In genomic region chr1:233635765-233636502, GRCh38 we compare ENCODE assay signal across 1 cellular context.
A peak's percentile ranks its signal among the peaks of the same experiment; 100 is the strongest.
TF ChIP-seq lines count a peak whose summit lies in the region.

No MANE protein-coding gene starts in this region.

TF ChIP-seq in HEK293, 187 proteins besides CTCF, POLR2A, EP300 and RAD21 (continued from another document and continues in another):
- TF ChIP-seq, protein P1, sequence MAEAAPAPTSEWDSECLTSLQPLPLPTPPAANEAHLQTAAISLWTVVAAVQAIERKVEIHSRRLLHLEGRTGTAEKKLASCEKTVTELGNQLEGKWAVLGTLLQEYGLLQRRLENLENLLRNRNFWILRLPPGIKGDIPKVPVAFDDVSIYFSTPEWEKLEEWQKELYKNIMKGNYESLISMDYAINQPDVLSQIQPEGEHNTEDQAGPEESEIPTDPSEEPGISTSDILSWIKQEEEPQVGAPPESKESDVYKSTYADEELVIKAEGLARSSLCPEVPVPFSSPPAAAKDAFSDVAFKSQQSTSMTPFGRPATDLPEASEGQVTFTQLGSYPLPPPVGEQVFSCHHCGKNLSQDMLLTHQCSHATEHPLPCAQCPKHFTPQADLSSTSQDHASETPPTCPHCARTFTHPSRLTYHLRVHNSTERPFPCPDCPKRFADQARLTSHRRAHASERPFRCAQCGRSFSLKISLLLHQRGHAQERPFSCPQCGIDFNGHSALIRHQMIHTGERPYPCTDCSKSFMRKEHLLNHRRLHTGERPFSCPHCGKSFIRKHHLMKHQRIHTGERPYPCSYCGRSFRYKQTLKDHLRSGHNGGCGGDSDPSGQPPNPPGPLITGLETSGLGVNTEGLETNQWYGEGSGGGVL (tag by site-specific recombination; IDR thresholded peaks at IDR 0.05): peak; percentile 84
- TF ChIP-seq ZNF843 (tag by site-specific recombination; IDR thresholded peaks at IDR 0.05): peak; percentile 99
- TF ChIP-seq ZNF2 (tag by site-specific recombination; IDR thresholded peaks at IDR 0.05): peak; percentile 98
- TF ChIP-seq ZNF366 (tag by site-specific recombination; conservative IDR thresholded peaks at IDR 0.05): peak; percentile 96
- TF ChIP-seq MEIS1 (CRISPR knock-in tag; IDR thresholded peaks at IDR 0.05; ENCODE audit: borderline replicate concordance): no peak
- TF ChIP-seq RBAK (tag by site-specific recombination; IDR thresholded peaks at IDR 0.05): no peak
- no peak for TF ChIP-seq HOXC10 (CRISPR knock-in tag; IDR thresholded peaks at IDR 0.05)
- TF ChIP-seq, protein P2, sequence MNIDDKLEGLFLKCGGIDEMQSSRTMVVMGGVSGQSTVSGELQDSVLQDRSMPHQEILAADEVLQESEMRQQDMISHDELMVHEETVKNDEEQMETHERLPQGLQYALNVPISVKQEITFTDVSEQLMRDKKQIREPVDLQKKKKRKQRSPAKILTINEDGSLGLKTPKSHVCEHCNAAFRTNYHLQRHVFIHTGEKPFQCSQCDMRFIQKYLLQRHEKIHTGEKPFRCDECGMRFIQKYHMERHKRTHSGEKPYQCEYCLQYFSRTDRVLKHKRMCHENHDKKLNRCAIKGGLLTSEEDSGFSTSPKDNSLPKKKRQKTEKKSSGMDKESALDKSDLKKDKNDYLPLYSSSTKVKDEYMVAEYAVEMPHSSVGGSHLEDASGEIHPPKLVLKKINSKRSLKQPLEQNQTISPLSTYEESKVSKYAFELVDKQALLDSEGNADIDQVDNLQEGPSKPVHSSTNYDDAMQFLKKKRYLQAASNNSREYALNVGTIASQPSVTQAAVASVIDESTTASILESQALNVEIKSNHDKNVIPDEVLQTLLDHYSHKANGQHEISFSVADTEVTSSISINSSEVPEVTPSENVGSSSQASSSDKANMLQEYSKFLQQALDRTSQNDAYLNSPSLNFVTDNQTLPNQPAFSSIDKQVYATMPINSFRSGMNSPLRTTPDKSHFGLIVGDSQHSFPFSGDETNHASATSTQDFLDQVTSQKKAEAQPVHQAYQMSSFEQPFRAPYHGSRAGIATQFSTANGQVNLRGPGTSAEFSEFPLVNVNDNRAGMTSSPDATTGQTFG (tag by site-specific recombination; IDR thresholded peaks at IDR 0.05; ENCODE audit: borderline replicate concordance): no peak
- TF ChIP-seq ZNF785 (tag by site-specific recombination; IDR thresholded peaks at IDR 0.05): peak; percentile 47; the same call in 1 of the 2 replicates
- TF ChIP-seq, protein P3, sequence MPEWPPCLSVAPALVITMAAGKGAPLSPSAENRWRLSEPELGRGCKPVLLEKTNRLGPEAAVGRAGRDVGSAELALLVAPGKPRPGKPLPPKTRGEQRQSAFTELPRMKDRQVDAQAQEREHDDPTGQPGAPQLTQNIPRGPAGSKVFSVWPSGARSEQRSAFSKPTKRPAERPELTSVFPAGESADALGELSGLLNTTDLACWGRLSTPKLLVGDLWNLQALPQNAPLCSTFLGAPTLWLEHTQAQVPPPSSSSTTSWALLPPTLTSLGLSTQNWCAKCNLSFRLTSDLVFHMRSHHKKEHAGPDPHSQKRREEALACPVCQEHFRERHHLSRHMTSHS (tag by site-specific recombination; IDR thresholded peaks at IDR 0.05): no peak
- TF ChIP-seq SALL2 (tag by site-specific recombination; IDR thresholded peaks at IDR 0.05; ENCODE audit: borderline replicate concordance): no peak
- TF ChIP-seq ZNF677 (tag by site-specific recombination; IDR thresholded peaks at IDR 0.05): no peak
- peak; percentile 99 for TF ChIP-seq ZNF623 (tag by site-specific recombination; IDR thresholded peaks at IDR 0.05)
- TF ChIP-seq ZNF239 (tag by site-specific recombination; IDR thresholded peaks at IDR 0.05): peak; percentile 74; the same call in 1 of the 2 replicates
- no peak for TF ChIP-seq ZNF560 (tag by site-specific recombination; IDR thresholded peaks at IDR 0.05; ENCODE audit: borderline replicate concordance)
- no peak; the same call in 1 of the 2 replicates for TF ChIP-seq REPIN1 (tag by site-specific recombination; IDR thresholded peaks at IDR 0.05; ENCODE audit: low read depth)
- TF ChIP-seq, protein P4, sequence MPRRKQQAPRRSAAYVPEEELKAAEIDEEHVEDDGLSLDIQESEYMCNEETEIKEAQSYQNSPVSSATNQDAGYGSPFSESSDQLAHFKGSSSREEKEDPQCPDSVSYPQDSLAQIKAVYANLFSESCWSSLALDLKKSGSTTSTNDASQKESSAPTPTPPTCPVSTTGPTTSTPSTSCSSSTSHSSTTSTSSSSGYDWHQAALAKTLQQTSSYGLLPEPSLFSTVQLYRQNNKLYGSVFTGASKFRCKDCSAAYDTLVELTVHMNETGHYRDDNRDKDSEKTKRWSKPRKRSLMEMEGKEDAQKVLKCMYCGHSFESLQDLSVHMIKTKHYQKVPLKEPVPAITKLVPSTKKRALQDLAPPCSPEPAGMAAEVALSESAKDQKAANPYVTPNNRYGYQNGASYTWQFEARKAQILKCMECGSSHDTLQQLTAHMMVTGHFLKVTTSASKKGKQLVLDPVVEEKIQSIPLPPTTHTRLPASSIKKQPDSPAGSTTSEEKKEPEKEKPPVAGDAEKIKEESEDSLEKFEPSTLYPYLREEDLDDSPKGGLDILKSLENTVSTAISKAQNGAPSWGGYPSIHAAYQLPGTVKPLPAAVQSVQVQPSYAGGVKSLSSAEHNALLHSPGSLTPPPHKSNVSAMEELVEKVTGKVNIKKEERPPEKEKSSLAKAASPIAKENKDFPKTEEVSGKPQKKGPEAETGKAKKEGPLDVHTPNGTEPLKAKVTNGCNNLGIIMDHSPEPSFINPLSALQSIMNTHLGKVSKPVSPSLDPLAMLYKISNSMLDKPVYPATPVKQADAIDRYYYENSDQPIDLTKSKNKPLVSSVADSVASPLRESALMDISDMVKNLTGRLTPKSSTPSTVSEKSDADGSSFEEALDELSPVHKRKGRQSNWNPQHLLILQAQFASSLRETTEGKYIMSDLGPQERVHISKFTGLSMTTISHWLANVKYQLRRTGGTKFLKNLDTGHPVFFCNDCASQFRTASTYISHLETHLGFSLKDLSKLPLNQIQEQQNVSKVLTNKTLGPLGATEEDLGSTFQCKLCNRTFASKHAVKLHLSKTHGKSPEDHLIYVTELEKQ (tag by site-specific recombination; IDR thresholded peaks at IDR 0.05; ENCODE audit: borderline replicate concordance): peak; percentile 96
- TF ChIP-seq FEZF1 (tag by site-specific recombination; IDR thresholded peaks at IDR 0.05): peak; percentile 98
- TF ChIP-seq ZSCAN30 (tag by site-specific recombination; IDR thresholded peaks at IDR 0.05): peak; percentile 91
- TF ChIP-seq SETDB1 (IDR thresholded peaks at IDR 0.05; ENCODE audit: insufficient read length, low read length): peak; percentile 68
- no peak for TF ChIP-seq ZBTB7A (tag by site-specific recombination; IDR thresholded peaks at IDR 0.05; ENCODE audit: low read depth)
- TF ChIP-seq ZNF76 (tag by site-specific recombination; IDR thresholded peaks at IDR 0.05; ENCODE audit: borderline replicate concordance, low read depth): peak; percentile 16; the same call in 1 of the 2 replicates
- TF ChIP-seq, protein P5, sequence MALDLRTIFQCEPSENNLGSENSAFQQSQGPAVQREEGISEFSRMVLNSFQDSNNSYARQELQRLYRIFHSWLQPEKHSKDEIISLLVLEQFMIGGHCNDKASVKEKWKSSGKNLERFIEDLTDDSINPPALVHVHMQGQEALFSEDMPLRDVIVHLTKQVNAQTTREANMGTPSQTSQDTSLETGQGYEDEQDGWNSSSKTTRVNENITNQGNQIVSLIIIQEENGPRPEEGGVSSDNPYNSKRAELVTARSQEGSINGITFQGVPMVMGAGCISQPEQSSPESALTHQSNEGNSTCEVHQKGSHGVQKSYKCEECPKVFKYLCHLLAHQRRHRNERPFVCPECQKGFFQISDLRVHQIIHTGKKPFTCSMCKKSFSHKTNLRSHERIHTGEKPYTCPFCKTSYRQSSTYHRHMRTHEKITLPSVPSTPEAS (tag by site-specific recombination; IDR thresholded peaks at IDR 0.05): 0 out of 2 replicates have a peak, but pooled peaks have one; percentile 62
- TF ChIP-seq ZNF645 (tag by site-specific recombination; IDR thresholded peaks at IDR 0.05): 0 out of 2 replicates have a peak, but pooled peaks have one; percentile 40
- TF ChIP-seq ZFP41 (tag by site-specific recombination; IDR thresholded peaks at IDR 0.05; ENCODE audit: borderline replicate concordance): no peak
- no peak for TF ChIP-seq HOXA7 (CRISPR knock-in tag; IDR thresholded peaks at IDR 0.05; ENCODE audit: borderline replicate concordance)
- peak; percentile 98 for TF ChIP-seq PATZ1 (tag by site-specific recombination; IDR thresholded peaks at IDR 0.05)
- peak; percentile 96 for TF ChIP-seq ZBTB6 (tag by site-specific recombination; IDR thresholded peaks at IDR 0.05)
- TF ChIP-seq ZNF169 (tag by site-specific recombination; IDR thresholded peaks at IDR 0.05): no peak
- TF ChIP-seq ZFP3 (tag by site-specific recombination; IDR thresholded peaks at IDR 0.05; ENCODE audit: low read depth): peak; percentile 66
- no peak for TF ChIP-seq ZNF202 (tag by site-specific recombination; IDR thresholded peaks at IDR 0.05; ENCODE audit: borderline replicate concordance)
- TF ChIP-seq, protein P6, sequence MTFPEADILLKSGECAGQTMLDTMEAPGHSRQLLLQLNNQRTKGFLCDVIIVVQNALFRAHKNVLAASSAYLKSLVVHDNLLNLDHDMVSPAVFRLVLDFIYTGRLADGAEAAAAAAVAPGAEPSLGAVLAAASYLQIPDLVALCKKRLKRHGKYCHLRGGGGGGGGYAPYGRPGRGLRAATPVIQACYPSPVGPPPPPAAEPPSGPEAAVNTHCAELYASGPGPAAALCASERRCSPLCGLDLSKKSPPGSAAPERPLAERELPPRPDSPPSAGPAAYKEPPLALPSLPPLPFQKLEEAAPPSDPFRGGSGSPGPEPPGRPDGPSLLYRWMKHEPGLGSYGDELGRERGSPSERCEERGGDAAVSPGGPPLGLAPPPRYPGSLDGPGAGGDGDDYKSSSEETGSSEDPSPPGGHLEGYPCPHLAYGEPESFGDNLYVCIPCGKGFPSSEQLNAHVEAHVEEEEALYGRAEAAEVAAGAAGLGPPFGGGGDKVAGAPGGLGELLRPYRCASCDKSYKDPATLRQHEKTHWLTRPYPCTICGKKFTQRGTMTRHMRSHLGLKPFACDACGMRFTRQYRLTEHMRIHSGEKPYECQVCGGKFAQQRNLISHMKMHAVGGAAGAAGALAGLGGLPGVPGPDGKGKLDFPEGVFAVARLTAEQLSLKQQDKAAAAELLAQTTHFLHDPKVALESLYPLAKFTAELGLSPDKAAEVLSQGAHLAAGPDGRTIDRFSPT (tag by site-specific recombination; IDR thresholded peaks at IDR 0.05): peak; percentile 92
- TF ChIP-seq, protein P7, sequence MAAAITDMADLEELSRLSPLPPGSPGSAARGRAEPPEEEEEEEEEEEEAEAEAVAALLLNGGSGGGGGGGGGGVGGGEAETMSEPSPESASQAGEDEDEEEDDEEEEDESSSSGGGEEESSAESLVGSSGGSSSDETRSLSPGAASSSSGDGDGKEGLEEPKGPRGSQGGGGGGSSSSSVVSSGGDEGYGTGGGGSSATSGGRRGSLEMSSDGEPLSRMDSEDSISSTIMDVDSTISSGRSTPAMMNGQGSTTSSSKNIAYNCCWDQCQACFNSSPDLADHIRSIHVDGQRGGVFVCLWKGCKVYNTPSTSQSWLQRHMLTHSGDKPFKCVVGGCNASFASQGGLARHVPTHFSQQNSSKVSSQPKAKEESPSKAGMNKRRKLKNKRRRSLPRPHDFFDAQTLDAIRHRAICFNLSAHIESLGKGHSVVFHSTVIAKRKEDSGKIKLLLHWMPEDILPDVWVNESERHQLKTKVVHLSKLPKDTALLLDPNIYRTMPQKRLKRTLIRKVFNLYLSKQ (tag by site-specific recombination; IDR thresholded peaks at IDR 0.05; ENCODE audit: borderline replicate concordance): no peak
- TF ChIP-seq, protein P8, sequence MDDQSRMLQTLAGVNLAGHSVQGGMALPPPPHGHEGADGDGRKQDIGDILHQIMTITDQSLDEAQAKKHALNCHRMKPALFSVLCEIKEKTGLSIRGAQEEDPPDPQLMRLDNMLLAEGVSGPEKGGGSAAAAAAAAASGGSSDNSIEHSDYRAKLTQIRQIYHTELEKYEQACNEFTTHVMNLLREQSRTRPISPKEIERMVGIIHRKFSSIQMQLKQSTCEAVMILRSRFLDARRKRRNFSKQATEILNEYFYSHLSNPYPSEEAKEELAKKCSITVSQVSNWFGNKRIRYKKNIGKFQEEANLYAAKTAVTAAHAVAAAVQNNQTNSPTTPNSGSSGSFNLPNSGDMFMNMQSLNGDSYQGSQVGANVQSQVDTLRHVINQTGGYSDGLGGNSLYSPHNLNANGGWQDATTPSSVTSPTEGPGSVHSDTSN (CRISPR knock-in tag; IDR thresholded peaks at IDR 0.05): no peak
